In the genomic region with DNA sequence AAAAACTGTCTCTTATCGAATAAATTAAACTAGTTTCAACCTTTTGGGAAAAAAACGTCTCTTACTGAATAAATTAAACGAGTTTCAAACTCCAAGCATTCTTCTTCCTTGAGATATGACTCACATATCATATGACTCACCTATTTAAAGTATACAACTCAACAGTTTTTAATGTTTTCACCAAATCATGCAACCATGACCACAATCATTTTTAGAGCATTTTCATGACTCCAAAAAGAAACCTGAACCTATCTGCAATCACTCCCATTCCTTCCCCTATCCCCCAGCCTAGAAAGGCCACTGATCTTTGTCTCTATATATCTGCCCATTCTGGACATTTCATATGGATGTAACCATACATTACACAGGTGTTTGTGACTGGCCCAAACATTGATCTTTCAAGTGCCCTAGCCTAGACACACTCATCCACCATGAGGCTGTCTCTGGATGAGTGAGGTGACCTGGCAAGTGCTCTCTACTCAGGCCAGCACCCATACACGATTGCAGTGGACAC, we compare ENCODE assay signal across 12 cellular contexts.
DNase-seq lines count a peak whose midpoint lies in the region; ATAC-seq, FAIRE-seq and TF ChIP-seq lines count a peak whose summit lies in the region.
"Had no signal": no experiment of that assay in that cellular context is flagged by ENCODE, and none has a peak within 500 bp of the region (broad histone marks: within the 10 kb centered on the region; RNA-seq: fewer than 3 reads in every experiment).

No MANE protein-coding gene starts in this region.

- peaks cover 14% of the 10 kb centered on the region for H4K20me1 ChIP-seq in astrocyte (ENCODE audit: insufficient read depth, low read length)

- H3K27ac ChIP-seq in astrocyte (ENCODE audit: low read depth, low read length): peak overlapping the region; percentile 59
- no peak overlapping the region for H3K27ac ChIP-seq in colonic mucosa
- H3K27ac ChIP-seq: thoracic aorta had no signal

- H3K36me3 Mint-ChIP-seq in astrocyte (ENCODE audit: low read depth, unreplicated experiment): peaks cover 5% of the 10 kb centered on the region
- no peaks in the 10 kb centered on the region for H3K36me3 Mint-ChIP-seq in natural killer cell treated with Interleukin-12 subunit alpha and Interleukin-12 subunit beta and Interleukin-15 and Interleukin-18, amount 100 ng/mL, for 72 hours

- H3K9me3 ChIP-seq in astrocyte (ENCODE audit: insufficient read depth, low read depth, low read length) (no peaks in the 10 kb centered on the region), colonic mucosa (no peaks in the 10 kb centered on the region)
- H3K9me3 ChIP-seq: thoracic aorta had no signal

- no peaks in the 10 kb centered on the region for H3K27me3 ChIP-seq in astrocyte (ENCODE audit: insufficient read depth, low read length)
- H3K27me3 ChIP-seq in colonic mucosa: no peaks in the 10 kb centered on the region

- peak overlapping the region; percentile 6 for H3K4me3 ChIP-seq in astrocyte (ENCODE audit: insufficient read depth, low read depth, low read length)
- no peak overlapping the region for H3K4me3 ChIP-seq in colonic mucosa
- H3K4me3 ChIP-seq: thoracic aorta had no signal

- peak overlapping the region; percentile 41 for H3K27ac Mint-ChIP-seq in astrocyte (ENCODE audit: unreplicated experiment)
- H3K27ac Mint-ChIP-seq in natural killer cell treated with Interleukin-12 subunit alpha and Interleukin-12 subunit beta and Interleukin-15 and Interleukin-18, amount 100 ng/mL, for 72 hours: peak overlapping the region; percentile 90 to 95

- H2AFZ ChIP-seq in astrocyte (ENCODE audit: low read depth, low read length): no peak overlapping the region

- peaks cover 30% of the 10 kb centered on the region for H3K4me1 ChIP-seq in astrocyte (ENCODE audit: insufficient read depth, low read length)
- H3K4me1 ChIP-seq in colonic mucosa: no peaks in the 10 kb centered on the region

- peak overlapping the region; percentile 65 for H3K4me2 ChIP-seq in astrocyte (ENCODE audit: low read length)

- H3K4me3 Mint-ChIP-seq in astrocyte (ENCODE audit: unreplicated experiment): no peak overlapping the region
- peak overlapping the region; percentile 70 for H3K4me3 Mint-ChIP-seq in natural killer cell treated with Interleukin-12 subunit alpha and Interleukin-12 subunit beta and Interleukin-15 and Interleukin-18, amount 100 ng/mL, for 72 hours
- H3K4me3 Mint-ChIP-seq: neural crest cell had no signal

- no peak for FAIRE-seq in astrocyte (lab: Jason Lieb, UNC)
- FAIRE-seq: colon had no signal

- no peaks in the 10 kb centered on the region for H3K36me3 ChIP-seq in astrocyte (ENCODE audit: insufficient read depth, low read length)
- no peaks in the 10 kb centered on the region for H3K36me3 ChIP-seq in colonic mucosa
- H3K36me3 ChIP-seq: thoracic aorta had no signal

- H3K9me3 Mint-ChIP-seq in astrocyte (ENCODE audit: unreplicated experiment): no peaks in the 10 kb centered on the region
- no peaks in the 10 kb centered on the region for H3K9me3 Mint-ChIP-seq in natural killer cell treated with Interleukin-12 subunit alpha and Interleukin-12 subunit beta and Interleukin-15 and Interleukin-18, amount 100 ng/mL, for 72 hours
- H3K9me3 Mint-ChIP-seq: neural crest cell had no signal

- TF ChIP-seq CTCF in astrocyte (IDR thresholded peaks at IDR 0.05; ENCODE audit: insufficient read depth, low read depth, low read length) (no peak), colonic mucosa (IDR thresholded peaks at IDR 0.05) (no peak)

- H3K79me2 ChIP-seq in astrocyte (ENCODE audit: insufficient read depth, low read length): peaks cover 25% of the 10 kb centered on the region

- no peaks in the 10 kb centered on the region for H3K27me3 Mint-ChIP-seq in astrocyte (ENCODE audit: low read depth, unreplicated experiment)
- H3K27me3 Mint-ChIP-seq in natural killer cell treated with Interleukin-12 subunit alpha and Interleukin-12 subunit beta and Interleukin-15 and Interleukin-18, amount 100 ng/mL, for 72 hours: no peaks in the 10 kb centered on the region

- peak; percentile 78 for DNase-seq in EL
- DNase-seq in HT1080 (ENCODE audit: low read depth): peak; percentile 86
- DNase-seq in astrocyte (ENCODE audit: low read depth): peak; percentile 85
- no peak for DNase-seq in natural killer cell treated with Interleukin-12 subunit alpha and Interleukin-12 subunit beta and Interleukin-15 and Interleukin-18, amount 100 ng/mL, for 72 hours (ENCODE audit: low spot score)
- no peak for DNase-seq in HuH-7 (ENCODE audit: low spot score)
- no peak for DNase-seq in colonic mucosa
- DNase-seq in foreskin melanocyte: no peak
- DNase-seq: NCI-H774 had no signal

- no peak for ATAC-seq in natural killer cell treated with Interleukin-12 subunit alpha and Interleukin-12 subunit beta and Interleukin-15 and Interleukin-18, amount 100 ng/mL, for 72 hours
- ATAC-seq in HG02970 (IDR thresholded peaks at IDR 0.05; ENCODE audit: low FRiP score, unreplicated experiment): no peak

- peaks cover 31% of the 10 kb centered on the region for H3K4me1 Mint-ChIP-seq in astrocyte (ENCODE audit: low read depth, unreplicated experiment)
- peaks cover 60 to 72% of the 10 kb centered on the region in 2 donors for H3K4me1 Mint-ChIP-seq in natural killer cell treated with Interleukin-12 subunit alpha and Interleukin-12 subunit beta and Interleukin-15 and Interleukin-18, amount 100 ng/mL, for 72 hours (ENCODE audit: low read depth in 2 of 2)

- no peak overlapping the region for H3K9ac ChIP-seq in astrocyte (ENCODE audit: low read length)
- no peak overlapping the region for H3K9ac ChIP-seq in colonic mucosa (ENCODE audit: low read depth in 2 of 2, low read length in 2 of 2)

- intact Hi-C loops in colonic mucosa (cut with DNase I): no loop called here

Comparison
In these comparisons a context has a peak if more than half of its experiments do, and no peak if none do; other contexts are left out.
1. DNase-seq: peak in EL (single experiment), HT1080 (single experiment) and astrocyte (single experiment); none in natural killer cell treated with Interleukin-12 subunit alpha and Interleukin-12 subunit beta and Interleukin-15 and Interleukin-18, amount 100 ng/mL, for 72 hours (single experiment), HuH-7 (single experiment), colonic mucosa (single experiment) and foreskin melanocyte (single experiment).